ENCODE assay signal across 10 cellular contexts in the genomic region with DNA sequence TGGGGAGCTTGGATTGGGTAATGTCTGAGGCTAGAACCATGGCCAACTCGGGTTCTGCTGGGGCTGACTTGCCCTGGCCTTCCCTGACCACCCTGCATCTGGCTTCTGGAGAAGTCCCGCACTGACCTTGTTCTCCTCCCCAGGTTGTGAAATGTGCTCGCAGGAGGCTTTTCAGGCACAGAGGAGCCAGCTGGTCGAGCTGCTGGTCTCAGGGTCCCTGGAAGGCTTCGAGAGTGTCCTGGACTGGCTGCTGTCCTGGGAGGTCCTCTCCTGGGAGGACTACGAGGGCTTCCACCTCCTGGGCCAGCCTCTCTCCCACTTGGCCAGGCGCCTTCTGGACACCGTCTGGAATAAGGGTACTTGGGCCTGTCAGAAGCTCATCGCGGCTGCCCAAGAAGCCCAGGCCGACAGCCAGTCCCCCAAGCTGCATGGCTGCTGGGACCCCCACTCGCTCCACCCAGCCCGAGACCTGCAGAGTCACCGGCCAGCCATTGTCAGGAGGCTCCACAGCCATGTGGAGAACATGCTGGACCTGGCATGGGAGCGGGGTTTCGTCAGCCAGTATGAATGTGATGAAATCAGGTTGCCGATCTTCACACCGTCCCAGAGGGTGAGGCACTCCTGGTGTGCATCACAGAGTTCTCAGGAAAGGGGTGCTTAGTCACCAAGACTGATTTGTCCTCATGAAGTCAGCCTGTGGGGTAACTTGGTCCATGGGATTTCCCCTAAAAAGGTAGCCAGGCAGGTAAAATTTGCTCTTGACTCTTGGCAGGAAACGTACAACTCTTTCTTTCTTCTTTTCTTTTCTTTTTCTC. TPM values are rescaled to one million over a fixed set of nuclear protein-coding genes. Genes with fewer than 3 reads are reported as not detected.
A peak's percentile ranks its signal among the peaks of the same experiment; 100 is the strongest.
DNase-seq lines count a peak whose midpoint lies in the region; ATAC-seq and TF ChIP-seq lines count a peak whose summit lies in the region.
"Had no signal": no experiment of that assay in that cellular context is flagged by ENCODE, and none has a peak within 500 bp of the region (broad histone marks: within the 10 kb centered on the region; RNA-seq: fewer than 3 reads in every experiment).

No MANE protein-coding gene starts in this region.

- H3K27me3 ChIP-seq in breast epithelium (no peaks in the 10 kb centered on the region), skeletal muscle tissue (ENCODE audit: control insufficient read depth in 3 of 3, insufficient read depth in 3 of 3, low read length in 3 of 3) (no peaks in the 10 kb centered on the region), Caco-2 (replicated peaks; ENCODE audit: control insufficient read depth, insufficient read depth, low read length) (no peaks in the 10 kb centered on the region), ovary (no peaks in the 10 kb centered on the region)

- no peak for ATAC-seq in HG02642 (IDR thresholded peaks at IDR 0.05; ENCODE audit: poor library complexity, unreplicated experiment)

- H3K36me3 ChIP-seq in breast epithelium = no peaks in the 10 kb centered on the region
- H3K36me3 ChIP-seq in skeletal muscle tissue (ENCODE audit: control insufficient read depth in 3 of 3, insufficient read depth in 3 of 3, low read length in 3 of 3) = no peaks in the 10 kb centered on the region
- H3K36me3 ChIP-seq in Caco-2 (ENCODE audit: control insufficient read depth, insufficient read depth, low read length) = no peaks in the 10 kb centered on the region; the same call in 1 of the 2 replicates
- H3K36me3 ChIP-seq in ovary = no peaks in the 10 kb centered on the region

- TF ChIP-seq POLR2A in breast epithelium (IDR thresholded peaks at IDR 0.05) (no peak), ovary (IDR thresholded peaks at IDR 0.05) (no peak)

- H3K27ac ChIP-seq in breast epithelium (peak overlapping the region; percentile 10 to 58), skeletal muscle tissue (ENCODE audit: low read depth, low read length) (peak overlapping the region; percentile 15), ovary (no peak overlapping the region)

- peak overlapping the region; percentile 33 for H3K27ac Mint-ChIP-seq in T-helper 1 cell treated with Interleukin-12 subunit alpha and Interleukin-12 subunit beta and Interleukin-4 antibody, amounts not matched to agents 30 μg/mL and 1 μg/mL, for 36 hours
- no peak overlapping the region for H3K27ac Mint-ChIP-seq in Caco-2 (ENCODE audit: unreplicated experiment)

- peaks cover 16% of the 10 kb centered on the region for H3K9me3 Mint-ChIP-seq in T-helper 1 cell treated with Interleukin-12 subunit alpha and Interleukin-12 subunit beta and Interleukin-4 antibody, amounts not matched to agents 30 μg/mL and 1 μg/mL, for 36 hours
- peaks cover 9% of the 10 kb centered on the region for H3K9me3 Mint-ChIP-seq in Caco-2 (ENCODE audit: unreplicated experiment)

- CTCF ChIA-PET in Caco-2 (lab: Charles Lee) = no interaction called here

- H3K4me3 Mint-ChIP-seq in T-helper 1 cell treated with Interleukin-12 subunit alpha and Interleukin-12 subunit beta and Interleukin-4 antibody, amounts not matched to agents 30 μg/mL and 1 μg/mL, for 36 hours = peak overlapping the region; percentile 18
- H3K4me3 Mint-ChIP-seq in Caco-2 (ENCODE audit: unreplicated experiment) = no peak overlapping the region

- no peak for TF ChIP-seq CTCF in breast epithelium (IDR thresholded peaks at IDR 0.05)
- no peak for TF ChIP-seq CTCF in Caco-2 (IDR thresholded peaks at IDR 0.05; ENCODE audit: insufficient read depth in 1 of 2, low read depth in 1 of 2, low read length in 1 of 2, severe bottlenecking in 1 of 2, unreplicated experiment in 1 of 2)
- no peak for TF ChIP-seq CTCF in ovary (IDR thresholded peaks at IDR 0.05)

- no TSS peak for BruUV-seq in Caco-2 (replicated peaks; lab: Mats Ljungman, UMichigan)

- H3K9ac ChIP-seq in skeletal muscle tissue (ENCODE audit: low read depth in 1 of 3, low read length in 3 of 3) = no peak overlapping the region

- H3K4me3 ChIP-seq in breast epithelium = no peak overlapping the region
- H3K4me3 ChIP-seq in skeletal muscle tissue (ENCODE audit: low read length in 3 of 3) = peak overlapping the region in 1 of 3 donors; percentile 22
- no peak overlapping the region for H3K4me3 ChIP-seq in Caco-2 (ENCODE audit: low read depth, low read length)
- no peak overlapping the region for H3K4me3 ChIP-seq in ovary

- peaks cover 2% of the 10 kb centered on the region for H3K27me3 Mint-ChIP-seq in T-helper 1 cell treated with Interleukin-12 subunit alpha and Interleukin-12 subunit beta and Interleukin-4 antibody, amounts not matched to agents 30 μg/mL and 1 μg/mL, for 36 hours (ENCODE audit: low read depth)
- no peaks in the 10 kb centered on the region for H3K27me3 Mint-ChIP-seq in Caco-2 (ENCODE audit: insufficient read depth, unreplicated experiment)

- peaks cover 0 to 10% of the 10 kb centered on the region in 2 donors for H3K9me3 ChIP-seq in breast epithelium
- H3K9me3 ChIP-seq in skeletal muscle tissue (ENCODE audit: control insufficient read depth in 3 of 3, low read length in 3 of 3) = peaks cover 0 to 7% (median 3%) of the 10 kb centered on the region in 3 donors
- H3K9me3 ChIP-seq in Caco-2 = peaks cover 14% of the 10 kb centered on the region
- peaks cover 0 to 7% of the 10 kb centered on the region in 2 donors for H3K9me3 ChIP-seq in ovary

- DNase-seq in ELR (ENCODE audit: low read depth) = peak; percentile 63
- no peak for DNase-seq in breast epithelium (ENCODE audit: low spot score in 2 of 2)
- DNase-seq in Caco-2 = no peak
- DNase-seq in KBM-7 = no peak
- no peak for DNase-seq in ovary

- POLR2A ChIA-PET in Caco-2 (lab: Charles Lee) = no interaction called here

- peaks cover 36% of the 10 kb centered on the region for H3K36me3 Mint-ChIP-seq in T-helper 1 cell treated with Interleukin-12 subunit alpha and Interleukin-12 subunit beta and Interleukin-4 antibody, amounts not matched to agents 30 μg/mL and 1 μg/mL, for 36 hours (ENCODE audit: low read depth)
- H3K36me3 Mint-ChIP-seq in Caco-2 (ENCODE audit: insufficient read depth, unreplicated experiment) = peaks cover 5% of the 10 kb centered on the region

- H3K4me1 ChIP-seq in breast epithelium = peaks cover 11 to 12% of the 10 kb centered on the region in 2 donors
- H3K4me1 ChIP-seq in skeletal muscle tissue (ENCODE audit: control insufficient read depth in 3 of 3, insufficient read depth in 3 of 3, low read length in 3 of 3) = peaks cover 32 to 53% (median 50%) of the 10 kb centered on the region in 3 donors
- H3K4me1 ChIP-seq in Caco-2 = peaks cover 12% of the 10 kb centered on the region
- peaks cover 1% of the 10 kb centered on the region for H3K4me1 ChIP-seq in ovary (ENCODE audit: insufficient read depth)

- 90 to 96% (median 92%) methylated on average over 18 to 19 of the region's 19 CpGs for WGBS in ovary, 3 donors

- TF ChIP-seq EP300 in ovary (IDR thresholded peaks at IDR 0.05) = no peak

- in situ Hi-C loops in KBM-7 (cut with MboI; ENCODE audit: low pct_unique_long_range_greater_than_20kb, low sequenced_read_pairs) = no loop called here

- peaks cover 39% of the 10 kb centered on the region for H3K4me1 Mint-ChIP-seq in T-helper 1 cell treated with Interleukin-12 subunit alpha and Interleukin-12 subunit beta and Interleukin-4 antibody, amounts not matched to agents 30 μg/mL and 1 μg/mL, for 36 hours (ENCODE audit: low read depth)
- H3K4me1 Mint-ChIP-seq in Caco-2 (ENCODE audit: low read depth, unreplicated experiment) = peaks cover 8% of the 10 kb centered on the region

- intact Hi-C loops in breast epithelium (cut with DNase I; ENCODE audit: low total_unique reads) (no loop called here), Caco-2 (cut with micrococcal nuclease; ENCODE audit: unreplicated experiment) (no loop called here), ovary (cut with DNase I) (no loop called here)

RNA-seq across cellular contexts. Expression of a gene that starts 6.1 kb away (rescaled TPM):
- total RNA-seq in breast epithelium (1 to 10 TPM; 2.6 to 4.9 (median 3.8) TPM), skeletal muscle tissue (0.52 TPM), Caco-2 (2022) (0.23 and 0.51 TPM in 2 replicates), ovary (1 to 10 TPM in 6 of 7 donors, under 1 TPM in 1; 0.88 to 1.5 (median 1.1) TPM)
- 1 to 10 TPM in 1 of 2 donors, under 1 TPM in 1; 0.53 to 1.4 TPM for polyA plus RNA-seq in ovary

RNA-seq across cellular contexts. Expression of a gene that starts 18.4 kb away (rescaled TPM):
- total RNA-seq in breast epithelium = 1 to 10 TPM; 1.3 to 2.9 (median 2.7) TPM
- total RNA-seq in skeletal muscle tissue = 1.0 TPM
- not detected in 2 replicates for total RNA-seq in Caco-2 (2022)
- total RNA-seq in ovary = 1 to 10 TPM in 2 of 7 donors, under 1 TPM in 5; 0.48 to 1.3 (median 0.82) TPM
- polyA plus RNA-seq in ovary = 1 to 10 TPM in 1 of 2 donors, under 1 TPM in 1; 0.38 to 2.7 TPM
- total RNA-seq: endothelial cell of umbilical vein, NCI-H460 had no signal
- polyA plus RNA-seq: endothelial cell of umbilical vein had no signal

RNA-seq across cellular contexts. Expression of a gene that starts 42.3 kb away (rescaled TPM):
- total RNA-seq in breast epithelium (10 to 100 TPM; 40.6 to 62.9 (median 43.4) TPM), skeletal muscle tissue (32.4 TPM), Caco-2 (2022) (9.8 and 13.1 TPM in 2 replicates), ovary (10 to 100 TPM; 26.7 to 39.3 (median 38.6) TPM)
- 10 to 100 TPM; 11.2 to 57.6 TPM for polyA plus RNA-seq in ovary

Comparison
In these comparisons a context has a peak if more than half of its experiments do, and no peak if none do; other contexts are left out.
1. H3K27ac ChIP-seq: peak in breast epithelium (2 of 2) and skeletal muscle tissue (single experiment); none in ovary (0 of 2).